In genomic region chr6:38579010-38579628, GRCh38 we compare ENCODE assay signal across 1 cellular context.
TF ChIP-seq lines count a peak whose summit lies in the region.

No MANE protein-coding gene starts in this region.

TF ChIP-seq in K562, 482 proteins besides CTCF, POLR2A, EP300 and RAD21:
- TF ChIP-seq FOXK2 (conservative IDR thresholded peaks at IDR 0.05 in 1 of 2, IDR thresholded peaks at IDR 0.05 in 1 of 2; ENCODE audit: low read depth in 2 of 2) (0 out of 4 replicates have a peak, but pooled peaks of 1 of the 2 experiments have one; percentile 13), MAFK (IDR thresholded peaks at IDR 0.05; ENCODE audit: low read length) (peak; percentile 85), SMARCA4 (IDR thresholded peaks at IDR 0.05) (peak; percentile 65; the same call in 1 of the 2 replicates), PKNOX1 (IDR thresholded peaks at IDR 0.05) (peak; percentile 38), MAZ (CRISPR knock-in tag; conservative IDR thresholded peaks at IDR 0.05 in 1 of 2, IDR thresholded peaks at IDR 0.05 in 1 of 2) (0 out of 4 replicates have a peak, but pooled peaks of 1 of the 2 experiments have one; percentile 29), HDAC1 (IDR thresholded peaks at IDR 0.05) (no peak), ATF3 (IDR thresholded peaks at IDR 0.05) (0 out of 2 replicates have a peak, but pooled peaks have one; percentile 13), ATF3 (CRISPR knock-in tag; conservative IDR thresholded peaks at IDR 0.05) (no peak), MCM2 (IDR thresholded peaks at IDR 0.05; ENCODE audit: low read depth) (no peak), ZNF592 (IDR thresholded peaks at IDR 0.05) (peak; percentile 69), ZNF316 (IDR thresholded peaks at IDR 0.05) (peak; percentile 98), JUND (IDR thresholded peaks at IDR 0.05; ENCODE audit: borderline replicate concordance, low read depth, low read length) (no peak), JUND (tag; IDR thresholded peaks at IDR 0.05; ENCODE audit: borderline replicate concordance, low read depth, low read length) (peak; percentile 39; the same call in 1 of the 3 replicates), MAFF (IDR thresholded peaks at IDR 0.05; ENCODE audit: low read length) (peak; percentile 84), C11orf30 (IDR thresholded peaks at IDR 0.05; ENCODE audit: low read depth) (peak; percentile 97), BACH1 (tag; IDR thresholded peaks at IDR 0.05) (peak; percentile 81), NFE2 (IDR thresholded peaks at IDR 0.05; ENCODE audit: low read depth) (peak; percentile 97), MAFG (tag; conservative IDR thresholded peaks at IDR 0.05) (peak; percentile 93), ARID1B (IDR thresholded peaks at IDR 0.05) (peak; percentile 41; the same call in 1 of the 2 replicates), SUPT5H (IDR thresholded peaks at IDR 0.05) (no peak), TCFL5 (CRISPR knock-in tag; conservative IDR thresholded peaks at IDR 0.05) (no peak), NRF1 (conservative IDR thresholded peaks at IDR 0.05 in 1 of 2, IDR thresholded peaks at IDR 0.05 in 1 of 2) (no peak), NFE2L1 (tag; IDR thresholded peaks at IDR 0.05; ENCODE audit: borderline replicate concordance, low read depth) (peak; percentile 87), CEBPZ (IDR thresholded peaks at IDR 0.05; ENCODE audit: borderline replicate concordance, low read depth, low read length) (no peak)
